1 cellular context compared by ENCODE assay signal in the genomic region with DNA sequence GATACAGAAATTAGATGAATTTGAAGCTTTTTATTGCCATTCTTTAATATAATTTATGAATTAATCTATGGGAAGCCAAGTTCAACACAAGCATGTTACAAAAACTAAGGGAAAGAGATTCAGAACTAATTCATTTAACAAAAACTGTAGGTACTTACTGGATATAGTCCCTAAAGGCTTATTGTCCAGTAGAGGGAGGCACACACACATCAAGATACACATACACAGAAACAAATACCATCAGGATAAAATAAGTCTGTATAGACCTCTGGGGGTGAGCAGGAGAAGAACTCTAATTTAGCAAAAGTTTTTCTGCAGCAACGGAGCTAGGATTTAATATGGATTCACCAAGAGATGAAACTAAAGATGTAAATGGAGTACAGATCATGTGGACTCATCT.
TF ChIP-seq lines count a peak whose summit lies in the region.

No MANE protein-coding gene starts in this region.

TF ChIP-seq in GM23338, 12 proteins besides CTCF, POLR2A, EP300 and RAD21 (continued from another document):
- no peak for TF ChIP-seq ZNF462 (CRISPR knock-in tag; IDR thresholded peaks at IDR 0.05)
